ENCODE assay signal across 1 cellular context in the genomic region with DNA sequence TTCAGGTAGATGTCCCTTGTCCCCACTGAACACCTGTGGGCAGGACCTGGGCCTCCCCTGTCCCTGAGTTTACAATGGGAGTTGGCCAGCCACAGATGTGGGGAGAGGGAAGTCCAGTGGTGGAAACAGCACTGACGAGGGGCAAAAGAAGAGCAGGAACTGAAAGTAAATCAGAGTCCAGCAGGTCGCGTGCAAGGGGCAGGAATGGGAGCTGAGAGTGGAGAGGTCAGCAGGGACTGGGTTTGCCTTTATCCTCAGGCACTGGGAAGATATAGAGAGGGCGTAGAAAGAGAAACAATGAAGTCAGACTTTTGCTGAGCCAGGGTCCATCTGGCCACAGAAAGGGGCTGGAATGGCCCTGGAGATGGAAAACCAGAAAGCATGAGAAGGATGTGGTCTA.
TF ChIP-seq lines count a peak whose summit lies in the region.

No MANE protein-coding gene starts in this region.

TF ChIP-seq in GM23338, 12 proteins besides CTCF, POLR2A, EP300 and RAD21:
- TF ChIP-seq STAT1 (IDR thresholded peaks at IDR 0.05; ENCODE audit: unreplicated experiment) (no peak), NANOG (IDR thresholded peaks at IDR 0.05; ENCODE audit: borderline replicate concordance) (no peak), POLR2AphosphoS5 (IDR thresholded peaks at IDR 0.05; ENCODE audit: low read depth) (no peak), JUNB (IDR thresholded peaks at IDR 0.05; ENCODE audit: unreplicated experiment) (no peak), ZNF331 (CRISPR knock-in tag; IDR thresholded peaks at IDR 0.05; ENCODE audit: low read depth) (no peak), EZH2 (IDR thresholded peaks at IDR 0.05; ENCODE audit: low read depth, unreplicated experiment) (no peak), CREB1 (CRISPR knock-in tag; IDR thresholded peaks at IDR 0.05; ENCODE audit: low read depth) (no peak), EZH2phosphoT487 (IDR thresholded peaks at IDR 0.05; ENCODE audit: unreplicated experiment) (no peak), ZNF462 (CRISPR knock-in tag; IDR thresholded peaks at IDR 0.05) (no peak), ZNF114 (CRISPR knock-in tag; IDR thresholded peaks at IDR 0.05) (no peak)
- TF ChIP-seq, protein P1, sequence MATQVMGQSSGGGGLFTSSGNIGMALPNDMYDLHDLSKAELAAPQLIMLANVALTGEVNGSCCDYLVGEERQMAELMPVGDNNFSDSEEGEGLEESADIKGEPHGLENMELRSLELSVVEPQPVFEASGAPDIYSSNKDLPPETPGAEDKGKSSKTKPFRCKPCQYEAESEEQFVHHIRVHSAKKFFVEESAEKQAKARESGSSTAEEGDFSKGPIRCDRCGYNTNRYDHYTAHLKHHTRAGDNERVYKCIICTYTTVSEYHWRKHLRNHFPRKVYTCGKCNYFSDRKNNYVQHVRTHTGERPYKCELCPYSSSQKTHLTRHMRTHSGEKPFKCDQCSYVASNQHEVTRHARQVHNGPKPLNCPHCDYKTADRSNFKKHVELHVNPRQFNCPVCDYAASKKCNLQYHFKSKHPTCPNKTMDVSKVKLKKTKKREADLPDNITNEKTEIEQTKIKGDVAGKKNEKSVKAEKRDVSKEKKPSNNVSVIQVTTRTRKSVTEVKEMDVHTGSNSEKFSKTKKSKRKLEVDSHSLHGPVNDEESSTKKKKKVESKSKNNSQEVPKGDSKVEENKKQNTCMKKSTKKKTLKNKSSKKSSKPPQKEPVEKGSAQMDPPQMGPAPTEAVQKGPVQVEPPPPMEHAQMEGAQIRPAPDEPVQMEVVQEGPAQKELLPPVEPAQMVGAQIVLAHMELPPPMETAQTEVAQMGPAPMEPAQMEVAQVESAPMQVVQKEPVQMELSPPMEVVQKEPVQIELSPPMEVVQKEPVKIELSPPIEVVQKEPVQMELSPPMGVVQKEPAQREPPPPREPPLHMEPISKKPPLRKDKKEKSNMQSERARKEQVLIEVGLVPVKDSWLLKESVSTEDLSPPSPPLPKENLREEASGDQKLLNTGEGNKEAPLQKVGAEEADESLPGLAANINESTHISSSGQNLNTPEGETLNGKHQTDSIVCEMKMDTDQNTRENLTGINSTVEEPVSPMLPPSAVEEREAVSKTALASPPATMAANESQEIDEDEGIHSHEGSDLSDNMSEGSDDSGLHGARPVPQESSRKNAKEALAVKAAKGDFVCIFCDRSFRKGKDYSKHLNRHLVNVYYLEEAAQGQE (IDR thresholded peaks at IDR 0.05; ENCODE audit: unreplicated experiment): no peak
- TF ChIP-seq, protein P2, sequence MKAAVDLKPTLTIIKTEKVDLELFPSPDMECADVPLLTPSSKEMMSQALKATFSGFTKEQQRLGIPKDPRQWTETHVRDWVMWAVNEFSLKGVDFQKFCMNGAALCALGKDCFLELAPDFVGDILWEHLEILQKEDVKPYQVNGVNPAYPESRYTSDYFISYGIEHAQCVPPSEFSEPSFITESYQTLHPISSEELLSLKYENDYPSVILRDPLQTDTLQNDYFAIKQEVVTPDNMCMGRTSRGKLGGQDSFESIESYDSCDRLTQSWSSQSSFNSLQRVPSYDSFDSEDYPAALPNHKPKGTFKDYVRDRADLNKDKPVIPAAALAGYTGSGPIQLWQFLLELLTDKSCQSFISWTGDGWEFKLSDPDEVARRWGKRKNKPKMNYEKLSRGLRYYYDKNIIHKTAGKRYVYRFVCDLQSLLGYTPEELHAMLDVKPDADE (IDR thresholded peaks at IDR 0.05): no peak
